ENCODE assay signal across 16 cellular contexts in genomic region chr11:35200811-35201341, GRCh38.
"Had no signal": no experiment of that assay in that cellular context is flagged by ENCODE, and none has a peak within 500 bp of the region (broad histone marks: within the 10 kb centered on the region; RNA-seq: fewer than 3 reads in every experiment).

No MANE protein-coding gene starts in this region.

- H3K27me3 ChIP-seq: cardiac muscle cell, gastroesophageal sphincter, heart right ventricle, neural progenitor cell, right lobe of liver, thyroid gland, vagina had no signal

- H3K36me3 ChIP-seq: cardiac muscle cell, neural progenitor cell had no signal

- ATAC-seq: gastroesophageal sphincter, heart right ventricle, left cardiac atrium, lower lobe of right lung, right lobe of liver had no signal

- H3K4me1 ChIP-seq: lower lobe of right lung, neural progenitor cell, right lobe of liver, thyroid gland, vagina had no signal

- H3K4me1 Mint-ChIP-seq: mesothelial cell of epicardium had no signal

- H3K4me3 Mint-ChIP-seq: activated CD4-positive, alpha-beta memory T cell treated with anti-CD3 and anti-CD28 coated beads for 36 hours; activated naive CD4-positive, alpha-beta T cell treated with anti-CD3 and anti-CD28 coated beads for 36 hours; activated T-helper 1 cell treated with anti-CD3 and anti-CD28 coated beads, Interleukin-12 subunit alpha, Interleukin-12 subunit beta, Interleukin-2, Interleukin-4 antibody, amounts not matched to agents 30 ng/mL and 10 ng/mL and 1 ng/mL, durations not matched to agents 14 hours and 24 hours and 36 hours; mesothelial cell of epicardium; neural progenitor cell had no signal

- H3K4me3 ChIP-seq: cardiac muscle cell, gastroesophageal sphincter, heart right ventricle, lower lobe of right lung, neural progenitor cell, right lobe of liver, smooth muscle cell, thyroid gland, vagina had no signal

- H3K27me3 Mint-ChIP-seq: activated CD4-positive, alpha-beta memory T cell treated with anti-CD3 and anti-CD28 coated beads for 36 hours had no signal

- DNase-seq: activated CD4-positive, alpha-beta memory T cell treated with anti-CD3 and anti-CD28 coated beads for 36 hours; activated naive CD4-positive, alpha-beta T cell treated with anti-CD3 and anti-CD28 coated beads for 36 hours; heart right ventricle; left cardiac atrium; lower lobe of right lung; right lobe of liver; stimulated activated CD4-positive, alpha-beta T cell treated with anti-CD3 and anti-CD28 coated beads, Interleukin-4, amount 100 ng/mL, for 4 hours; SW 1271; thyroid gland had no signal

- H3K27ac Mint-ChIP-seq: activated naive CD4-positive, alpha-beta T cell treated with anti-CD3 and anti-CD28 coated beads for 36 hours; activated T-helper 1 cell treated with anti-CD3 and anti-CD28 coated beads, Interleukin-12 subunit alpha, Interleukin-12 subunit beta, Interleukin-2, Interleukin-4 antibody, amounts not matched to agents 30 ng/mL and 10 ng/mL and 1 ng/mL, durations not matched to agents 14 hours and 24 hours and 36 hours; mesothelial cell of epicardium; neural progenitor cell had no signal

- H3K9me3 Mint-ChIP-seq: activated CD4-positive, alpha-beta memory T cell treated with anti-CD3 and anti-CD28 coated beads for 36 hours; activated naive CD4-positive, alpha-beta T cell treated with anti-CD3 and anti-CD28 coated beads for 36 hours; activated T-helper 1 cell treated with anti-CD3 and anti-CD28 coated beads, Interleukin-12 subunit alpha, Interleukin-12 subunit beta, Interleukin-2, Interleukin-4 antibody, amounts not matched to agents 30 ng/mL and 10 ng/mL and 1 ng/mL, durations not matched to agents 14 hours and 24 hours and 36 hours; mesothelial cell of epicardium; neural progenitor cell had no signal

- H3K9me3 ChIP-seq: gastroesophageal sphincter, heart right ventricle, lower lobe of right lung, right lobe of liver, thyroid gland, vagina had no signal

- H3K27ac ChIP-seq: cardiac muscle cell, gastroesophageal sphincter, heart right ventricle, lower lobe of right lung, neural progenitor cell, right lobe of liver, thyroid gland, vagina had no signal

- H3K36me3 Mint-ChIP-seq: mesothelial cell of epicardium, neural progenitor cell had no signal
